8 cellular contexts compared by ENCODE assay signal in genomic region chr5:137666109-137666850, GRCh38.
DNase-seq lines count a peak whose midpoint lies in the region; ATAC-seq and TF ChIP-seq lines count a peak whose summit lies in the region.

No MANE protein-coding gene starts in this region.

- H3K36me3 ChIP-seq in lower lobe of right lung (no peaks in the 10 kb centered on the region), colonic mucosa (no peaks in the 10 kb centered on the region)

- H3K27me3 ChIP-seq in lower lobe of right lung (ENCODE audit: low read depth), result no peaks in the 10 kb centered on the region
- no peaks in the 10 kb centered on the region for H3K27me3 ChIP-seq in colonic mucosa

- H3K4me3 ChIP-seq in lower lobe of right lung, result no peak overlapping the region
- H3K4me3 ChIP-seq in colonic mucosa, result no peak overlapping the region

- DNase-seq in GM13976 (ENCODE audit: low spot score) (peak; percentile 44), H4 (ENCODE audit: low spot score) (peak; percentile 54), NCI-H69 (lab: John Stamatoyannopoulos, UW) (peak; percentile 37), lower lobe of right lung (no peak), colonic mucosa (no peak), mesenteric fat pad (ENCODE audit: low spot score) (no peak), iPS-NIHi7 (ENCODE audit: extremely low spot score) (no peak)
- DNase-seq in activated effector memory CD4-positive, alpha-beta T cell treated with anti-CD3 and anti-CD28 coated beads, Interleukin-2, amount 50 U/mL, for 16 hours, result peak; percentile 72

- in situ Hi-C loops in GM13976 (cut with MboI; ENCODE audit: low sequenced_read_pairs, unreplicated experiment), result no loop called here

- TF ChIP-seq CTCF in GM13976 (IDR thresholded peaks at IDR 0.05; ENCODE audit: borderline replicate concordance, control extremely low read depth, extremely low read depth, insufficient read depth, missing control alignments) (no peak), lower lobe of right lung (IDR thresholded peaks at IDR 0.05) (no peak), colonic mucosa (IDR thresholded peaks at IDR 0.05) (no peak)

- ATAC-seq in lower lobe of right lung, result peak; percentile 58 to 76

- H3K9me3 ChIP-seq in lower lobe of right lung, result no peaks in the 10 kb centered on the region
- no peaks in the 10 kb centered on the region for H3K9me3 ChIP-seq in colonic mucosa

- intact Hi-C loops in lower lobe of right lung (cut with DNase I) (no loop called here), colonic mucosa (cut with DNase I) (no loop called here)

- H3K9ac ChIP-seq in colonic mucosa (ENCODE audit: low read depth in 2 of 2, low read length in 2 of 2), result no peak overlapping the region

- H3K27ac ChIP-seq in lower lobe of right lung (peak overlapping the region; percentile 43), colonic mucosa (no peak overlapping the region)

- H3K4me1 ChIP-seq in lower lobe of right lung (peaks cover 16% of the 10 kb centered on the region), colonic mucosa (no peaks in the 10 kb centered on the region)

Comparison
In these comparisons a context has a peak if more than half of its experiments do, and no peak if none do; other contexts are left out.
1. DNase-seq: peak in GM13976 (single experiment), H4 (single experiment), NCI-H69 (single experiment) and activated effector memory CD4-positive, alpha-beta T cell treated with anti-CD3 and anti-CD28 coated beads, Interleukin-2, amount 50 U/mL, for 16 hours (single experiment); none in lower lobe of right lung (single experiment), colonic mucosa (single experiment), mesenteric fat pad (single experiment) and iPS-NIHi7 (single experiment).